ENCODE assay signal across 8 cellular contexts in genomic region chr4:146522862-146523205, GRCh38. TPM values are rescaled to one million over a fixed set of nuclear protein-coding genes. Genes with fewer than 3 reads are reported as not detected.
DNase-seq lines count a peak whose midpoint lies in the region; ATAC-seq lines count a peak whose summit lies in the region.

No MANE protein-coding gene starts in this region.

- no peaks in the 10 kb centered on the region for H3K36me3 ChIP-seq in iPS-15b (ENCODE audit: control insufficient read depth, insufficient read depth, low read length)

- ATAC-seq in GM21381 (IDR thresholded peaks at IDR 0.05; ENCODE audit: unreplicated experiment): peak; percentile 25
- peak; percentile 8 for ATAC-seq in HG03571 (IDR thresholded peaks at IDR 0.05; ENCODE audit: unreplicated experiment)

- H3K27me3 ChIP-seq in iPS-15b (ENCODE audit: control insufficient read depth, insufficient read depth, low read length): peaks cover 38% of the 10 kb centered on the region

- no peaks in the 10 kb centered on the region for H3K9me3 ChIP-seq in iPS-15b (ENCODE audit: control insufficient read depth, insufficient read depth, low read length)

- H3K4me3 ChIP-seq in iPS-15b (ENCODE audit: low read depth, low read length): peak overlapping the region; percentile 98

- H3K27ac ChIP-seq in temporal lobe (ENCODE audit: low read depth, low read length): peak overlapping the region; percentile 45

- H3K27ac Mint-ChIP-seq in activated CD4-positive, alpha-beta memory T cell treated with anti-CD3 and anti-CD28 coated beads, Interleukin-2, amount 10 ng/mL, durations not matched to agents 7 days and 5 days: peak overlapping the region; percentile 56

- no peak overlapping the region for H3K4me3 Mint-ChIP-seq in activated CD4-positive, alpha-beta memory T cell treated with anti-CD3 and anti-CD28 coated beads, Interleukin-2, amount 10 ng/mL, durations not matched to agents 7 days and 5 days

- H3K36me3 Mint-ChIP-seq in activated CD4-positive, alpha-beta memory T cell treated with anti-CD3 and anti-CD28 coated beads, Interleukin-2, amount 10 ng/mL, durations not matched to agents 7 days and 5 days (ENCODE audit: low read depth): no peaks in the 10 kb centered on the region

- peaks cover 14% of the 10 kb centered on the region for H3K4me1 Mint-ChIP-seq in activated CD4-positive, alpha-beta memory T cell treated with anti-CD3 and anti-CD28 coated beads, Interleukin-2, amount 10 ng/mL, durations not matched to agents 7 days and 5 days

- POLR2A ChIA-PET in activated CD4-positive, alpha-beta memory T cell treated with anti-CD3 and anti-CD28 coated beads, Interleukin-2, amount 10 ng/mL, durations not matched to agents 7 days and 5 days (lab: Charles Lee): no interaction called here

- H3K9ac ChIP-seq in iPS-15b (ENCODE audit: low read depth, low read length): peak overlapping the region; percentile 73

- DNase-seq in EH (ENCODE audit: low read depth) (peak; percentile 27), epidermal melanocyte (ENCODE audit: insufficient read length, low spot score) (no peak), NCI-H187 (lab: John Stamatoyannopoulos, UW) (no peak)
- no peak for DNase-seq in activated CD4-positive, alpha-beta memory T cell treated with anti-CD3 and anti-CD28 coated beads, Interleukin-2, amount 10 ng/mL, durations not matched to agents 7 days and 5 days

- no peaks in the 10 kb centered on the region for H3K27me3 Mint-ChIP-seq in activated CD4-positive, alpha-beta memory T cell treated with anti-CD3 and anti-CD28 coated beads, Interleukin-2, amount 10 ng/mL, durations not matched to agents 7 days and 5 days

- H3K4me1 ChIP-seq in iPS-15b (ENCODE audit: control insufficient read depth, insufficient read depth, low read length): no peaks in the 10 kb centered on the region

- CTCF ChIA-PET in activated CD4-positive, alpha-beta memory T cell treated with anti-CD3 and anti-CD28 coated beads, Interleukin-2, amount 10 ng/mL, durations not matched to agents 7 days and 5 days (lab: Charles Lee): interaction anchor here (0.8 kb wide), 1 partner anchor 278 kb away, joined by 3 read pairs; no protein-coding TSS in a partner anchor

- no peaks in the 10 kb centered on the region for H3K9me3 Mint-ChIP-seq in activated CD4-positive, alpha-beta memory T cell treated with anti-CD3 and anti-CD28 coated beads, Interleukin-2, amount 10 ng/mL, durations not matched to agents 7 days and 5 days

RNA-seq across cellular contexts. Expression of gene SLC10A7, which starts 1.1 kb away (rescaled TPM):
- total RNA-seq in activated CD4-positive, alpha-beta memory T cell treated with anti-CD3 and anti-CD28 coated beads, Interleukin-2, amount 10 ng/mL, durations not matched to agents 7 days and 5 days: 10 to 100 TPM; 14.8 to 18.9 TPM
- total RNA-seq in temporal lobe: 8.6 TPM
